32 cellular contexts compared by ENCODE assay signal in genomic region chr5:123805300-123805699, GRCh38.
"Had no signal": no experiment of that assay in that cellular context is flagged by ENCODE, and none has a peak within 500 bp of the region (broad histone marks: within the 10 kb centered on the region; RNA-seq: fewer than 3 reads in every experiment).

No MANE protein-coding gene starts in this region.

- H3K4me3 Mint-ChIP-seq: activated naive CD8-positive, alpha-beta T cell; effector memory CD8-positive, alpha-beta T cell; memory B cell; naive thymus-derived CD8-positive, alpha-beta T cell; T-helper 1 cell treated with Interleukin-12 subunit alpha and Interleukin-12 subunit beta and Interleukin-4 antibody, amounts not matched to agents 30 μg/mL and 1 μg/mL, for 36 hours; type B pancreatic cell had no signal

- H3K27me3 Mint-ChIP-seq: activated naive CD8-positive, alpha-beta T cell; effector memory CD8-positive, alpha-beta T cell had no signal

- H3K9me3 Mint-ChIP-seq: memory B cell; naive thymus-derived CD8-positive, alpha-beta T cell; T-helper 1 cell treated with Interleukin-12 subunit alpha and Interleukin-12 subunit beta and Interleukin-4 antibody, amounts not matched to agents 30 μg/mL and 1 μg/mL, for 36 hours had no signal

- ATAC-seq: activated CD4-positive, CD25-positive, alpha-beta regulatory T cell treated with anti-CD3 and anti-CD28 coated beads, Interleukin-2, amount 50 U/mL, for 24 hours; effector memory CD8-positive, alpha-beta T cell; heart right ventricle; naive thymus-derived CD8-positive, alpha-beta T cell; pancreas; psoas muscle had no signal

- DNase-seq: activated CD4-positive, alpha-beta T cell treated with anti-CD3 and anti-CD28 coated beads for 48 hours; activated CD4-positive, alpha-beta T cell treated with anti-CD3 and anti-CD28 coated beads, Interleukin-2, amount 50 U/mL, for 48 hours; activated CD8-positive, alpha-beta memory T cell treated with anti-CD3 and anti-CD28 coated beads for 24 hours; activated effector memory CD4-positive, alpha-beta T cell treated with Interleukin-2 at 50 U/mL for 16 hours; activated naive CD4-positive, alpha-beta T cell treated with Interleukin-2 at 50 U/mL for 16 hours; brain microvascular endothelial cell; caudate nucleus; cortex of kidney; effector memory CD8-positive, alpha-beta T cell; foreskin melanocyte; heart right ventricle; midbrain; naive thymus-derived CD8-positive, alpha-beta T cell; nucleus accumbens; pancreas; psoas muscle; sigmoid colon; stimulated activated CD4-positive, alpha-beta T cell treated with anti-CD3 and anti-CD28 coated beads, Interleukin-15, amount 100 ng/mL, for 24 hours; stimulated activated CD4-positive, alpha-beta T cell treated with anti-CD3 and anti-CD28 coated beads, Interleukin-2, amount 100 ng/mL, for 24 hours; stimulated activated naive CD4-positive, alpha-beta T cell; T1000; uterus; WERI-Rb-1 had no signal

- H3K36me3 Mint-ChIP-seq: activated naive CD8-positive, alpha-beta T cell; memory B cell; naive thymus-derived CD8-positive, alpha-beta T cell; type B pancreatic cell had no signal

- H3K4me3 ChIP-seq: ascending aorta, esophagus muscularis mucosa, heart right ventricle, pancreas, psoas muscle, sigmoid colon, smooth muscle cell, thoracic aorta, uterus had no signal

- H3K4me1 Mint-ChIP-seq: naive thymus-derived CD8-positive, alpha-beta T cell had no signal

- H3K27ac Mint-ChIP-seq: activated naive CD8-positive, alpha-beta T cell; effector memory CD8-positive, alpha-beta T cell; memory B cell; naive thymus-derived CD8-positive, alpha-beta T cell; T-helper 1 cell treated with Interleukin-12 subunit alpha and Interleukin-12 subunit beta and Interleukin-4 antibody, amounts not matched to agents 30 μg/mL and 1 μg/mL, for 36 hours; type B pancreatic cell had no signal
